Comparison of ENCODE assay signal across 23 cellular contexts in genomic region chr12:65427646-65428045, GRCh38.
"Had no signal": no experiment of that assay in that cellular context is flagged by ENCODE, and none has a peak within 500 bp of the region (broad histone marks: within the 10 kb centered on the region; RNA-seq: fewer than 3 reads in every experiment).

No MANE protein-coding gene starts in this region.

- H3K36me3 Mint-ChIP-seq: activated naive CD8-positive, alpha-beta T cell treated with anti-CD3 and anti-CD28 coated beads for 36 hours; natural killer cell treated with Interleukin-12 subunit alpha and Interleukin-12 subunit beta and Interleukin-15 and Interleukin-18, amount 100 ng/mL, for 72 hours; stimulated activated naive B cell treated with anti-CD40 and anti-IgM and Interleukin-4, amounts not matched to agents 10 μg/mL and 1 μg/mL and 100 μg/mL, for 72 hours had no signal

- H3K27me3 Mint-ChIP-seq: activated T-cell treated with anti-CD3 and anti-CD28 coated beads, Interleukin-2, amount 50 U/mL, for 24 hours; effector memory CD8-positive, alpha-beta T cell; stimulated activated naive B cell treated with anti-CD40 and anti-IgM and Interleukin-4, amounts not matched to agents 10 μg/mL and 1 μg/mL and 100 μg/mL, for 72 hours had no signal

- DNase-seq: activated CD4-positive, alpha-beta T cell treated with anti-CD3 and anti-CD28 coated beads for 1 hour; activated CD8-positive, alpha-beta memory T cell treated with anti-CD3 and anti-CD28 coated beads for 24 hours; activated CD8-positive, alpha-beta memory T cell treated with anti-CD3 and anti-CD28 coated beads, Interleukin-2, amount 50 U/mL, for 4 hours; activated naive CD4-positive, alpha-beta T cell; activated naive CD8-positive, alpha-beta T cell treated with anti-CD3 and anti-CD28 coated beads for 36 hours; activated T-cell treated with anti-CD3 and anti-CD28 coated beads, Interleukin-2, amount 50 U/mL, for 24 hours; effector memory CD8-positive, alpha-beta T cell; hippocampal formation; kidney glomerular epithelial cell; left ventricle myocardium inferior; nucleus accumbens; posterior cingulate gyrus; sigmoid colon; stimulated activated CD4-positive, alpha-beta T cell treated with anti-CD3 and anti-CD28 coated beads, Interleukin-2, amount 100 ng/mL, for 48 hours; stimulated activated CD8-positive, alpha-beta memory T cell treated with anti-CD3 and anti-CD28 coated beads, Interleukin-4, amount 100 ng/mL, for 48 hours; stimulated activated naive B cell treated with anti-CD40 and anti-IgM and Interleukin-4, amounts not matched to agents 10 μg/mL and 1 μg/mL and 100 μg/mL, for 72 hours; transverse colon had no signal

- H3K9me3 ChIP-seq: vagina had no signal

- ATAC-seq: effector memory CD8-positive, alpha-beta T cell; stimulated activated naive B cell treated with anti-CD40 and anti-IgM and Interleukin-4, amounts not matched to agents 10 μg/mL and 1 μg/mL and 100 μg/mL, for 72 hours had no signal

- H3K4me3 ChIP-seq: cardiac muscle cell, esophagus muscularis mucosa, left ventricle myocardium inferior, sigmoid colon, transverse colon, vagina had no signal

- H3K27ac ChIP-seq: cardiac muscle cell, esophagus muscularis mucosa, left ventricle myocardium inferior, sigmoid colon, transverse colon, vagina, VCaP had no signal

- H3K4me1 Mint-ChIP-seq: activated naive CD8-positive, alpha-beta T cell treated with anti-CD3 and anti-CD28 coated beads for 36 hours; stimulated activated naive B cell treated with anti-CD40 and anti-IgM and Interleukin-4, amounts not matched to agents 10 μg/mL and 1 μg/mL and 100 μg/mL, for 72 hours had no signal

- H3K9me3 Mint-ChIP-seq: activated T-helper 2 cell treated with anti-CD3 and anti-CD28 coated beads, Interferon-gamma antibody, Interleukin-2, Interleukin-4, amounts not matched to agents 10 μg/mL and 5 μg/mL and 100 μg/mL, durations not matched to agents 14 hours and 24 hours and 36 hours had no signal

- H3K27me3 ChIP-seq: cardiac muscle cell, esophagus muscularis mucosa, sigmoid colon, transverse colon, vagina had no signal

- H3K27ac Mint-ChIP-seq: activated naive CD8-positive, alpha-beta T cell treated with anti-CD3 and anti-CD28 coated beads for 36 hours; activated T-cell treated with anti-CD3 and anti-CD28 coated beads, Interleukin-2, amount 50 U/mL, for 24 hours; activated T-helper 2 cell treated with anti-CD3 and anti-CD28 coated beads, Interferon-gamma antibody, Interleukin-2, Interleukin-4, amounts not matched to agents 10 μg/mL and 5 μg/mL and 100 μg/mL, durations not matched to agents 14 hours and 24 hours and 36 hours; effector memory CD8-positive, alpha-beta T cell; natural killer cell treated with Interleukin-12 subunit alpha and Interleukin-12 subunit beta and Interleukin-15 and Interleukin-18, amount 100 ng/mL, for 72 hours; stimulated activated naive B cell treated with anti-CD40 and anti-IgM and Interleukin-4, amounts not matched to agents 10 μg/mL and 1 μg/mL and 100 μg/mL, for 72 hours had no signal

- H3K4me3 Mint-ChIP-seq: activated naive CD8-positive, alpha-beta T cell treated with anti-CD3 and anti-CD28 coated beads for 36 hours; activated T-cell treated with anti-CD3 and anti-CD28 coated beads, Interleukin-2, amount 50 U/mL, for 24 hours; effector memory CD8-positive, alpha-beta T cell; natural killer cell treated with Interleukin-12 subunit alpha and Interleukin-12 subunit beta and Interleukin-15 and Interleukin-18, amount 100 ng/mL, for 72 hours; stimulated activated naive B cell treated with anti-CD40 and anti-IgM and Interleukin-4, amounts not matched to agents 10 μg/mL and 1 μg/mL and 100 μg/mL, for 72 hours had no signal

- H3K36me3 ChIP-seq: cardiac muscle cell, esophagus muscularis mucosa, sigmoid colon, transverse colon, vagina had no signal

- H3K4me1 ChIP-seq: transverse colon, vagina had no signal
